In genomic region chr2:102736607-102737409, GRCh38 we compare ENCODE assay signal across 1 cellular context.
A peak's percentile ranks its signal among the peaks of the same experiment; 100 is the strongest.
TF ChIP-seq lines count a peak whose summit lies in the region.

No MANE protein-coding gene starts in this region.

TF ChIP-seq in GM12878, 131 proteins besides CTCF, POLR2A, EP300 and RAD21 (continued from another document and continues in another):
- TF ChIP-seq IRF4 (IDR thresholded peaks at IDR 0.05; ENCODE audit: low read depth, low read length) (no peak), KDM1A (IDR thresholded peaks at IDR 0.05; ENCODE audit: borderline replicate concordance) (no peak), MXI1 (IDR thresholded peaks at IDR 0.05; ENCODE audit: low read depth, low read length) (peak; percentile 56; the same call in 1 of the 2 replicates), NRF1 (conservative IDR thresholded peaks at IDR 0.05; ENCODE audit: low read depth, low read length) (peak; percentile 84), RFX5 (IDR thresholded peaks at IDR 0.05; ENCODE audit: low read depth, low read length) (no peak), SP1 (IDR thresholded peaks at IDR 0.05; ENCODE audit: low read depth, low read length) (no peak), LARP7 (IDR thresholded peaks at IDR 0.05) (0 out of 2 replicates have a peak, but pooled peaks have one; percentile 61), FOXM1 (IDR thresholded peaks at IDR 0.05; ENCODE audit: low read depth, low read length) (no peak), SMC3 (IDR thresholded peaks at IDR 0.05; ENCODE audit: borderline replicate concordance, low read length) (no peak), ZNF592 (IDR thresholded peaks at IDR 0.05) (no peak), ZBTB4 (CRISPR knock-in tag; IDR thresholded peaks at IDR 0.05) (no peak), NBN (IDR thresholded peaks at IDR 0.05) (no peak), ASH2L (IDR thresholded peaks at IDR 0.05; ENCODE audit: borderline replicate concordance, low read depth) (no peak), BRCA1 (IDR thresholded peaks at IDR 0.05; ENCODE audit: low read depth, low read length) (no peak), BCL11A (IDR thresholded peaks at IDR 0.05; ENCODE audit: low read depth, low read length) (no peak), NKRF (conservative IDR thresholded peaks at IDR 0.05) (peak; percentile 29; the same call in 1 of the 2 replicates), SPI1 (IDR thresholded peaks at IDR 0.05; ENCODE audit: borderline replicate concordance, insufficient read depth, low read depth, low read length) (peak; percentile 51; the same call in 1 of the 2 replicates), KLF5 (IDR thresholded peaks at IDR 0.05; ENCODE audit: partially characterized antibody) (peak; percentile 31), ESRRA (IDR thresholded peaks at IDR 0.05; ENCODE audit: low read length) (no peak), KAT2A (conservative IDR thresholded peaks at IDR 0.05; ENCODE audit: control insufficient read depth, low read depth, low read length) (no peak), TBL1XR1 (IDR thresholded peaks at IDR 0.05; ENCODE audit: low read depth, low read length) (no peak; the same call in 1 of the 2 replicates), PAX5 (IDR thresholded peaks at IDR 0.05; ENCODE audit: borderline replicate concordance, low read depth, low read length) (peak; percentile 28; the same call in 1 of the 2 replicates), ZBTB40 (IDR thresholded peaks at IDR 0.05; ENCODE audit: borderline replicate concordance) (0 out of 2 replicates have a peak, but pooled peaks have one; percentile 24), HDAC2 (IDR thresholded peaks at IDR 0.05) (no peak), PAX8 (IDR thresholded peaks at IDR 0.05) (no peak), GABPA (IDR thresholded peaks at IDR 0.05; ENCODE audit: low read depth) (peak; percentile 46; the same call in 1 of the 2 replicates), TARDBP (IDR thresholded peaks at IDR 0.05; ENCODE audit: borderline replicate concordance) (no peak), GATAD2B (conservative IDR thresholded peaks at IDR 0.05; ENCODE audit: low read depth) (peak; percentile 80), BACH1 (IDR thresholded peaks at IDR 0.05; ENCODE audit: borderline replicate concordance) (peak; percentile 74; the same call in 1 of the 2 replicates), STAT3 (IDR thresholded peaks at IDR 0.05; ENCODE audit: low read depth, low read length) (no peak), RELB (IDR thresholded peaks at IDR 0.05; ENCODE audit: low read depth) (no peak), ZBTB33 (IDR thresholded peaks at IDR 0.05) (no peak), CHD4 (IDR thresholded peaks at IDR 0.05) (no peak), PBX3 (IDR thresholded peaks at IDR 0.05; ENCODE audit: insufficient replicate concordance, low read depth, low read length) (no peak), YBX1 (IDR thresholded peaks at IDR 0.05) (no peak), ZBTB11 (CRISPR knock-in tag; IDR thresholded peaks at IDR 0.05) (no peak), NR2C2 (IDR thresholded peaks at IDR 0.05; ENCODE audit: borderline replicate concordance, control insufficient read depth, insufficient read length, low read depth) (no peak), SREBF2 (IDR thresholded peaks at IDR 0.05; ENCODE audit: low read length) (no peak)
